Comparison of ENCODE assay signal across 38 cellular contexts in the genomic region with DNA sequence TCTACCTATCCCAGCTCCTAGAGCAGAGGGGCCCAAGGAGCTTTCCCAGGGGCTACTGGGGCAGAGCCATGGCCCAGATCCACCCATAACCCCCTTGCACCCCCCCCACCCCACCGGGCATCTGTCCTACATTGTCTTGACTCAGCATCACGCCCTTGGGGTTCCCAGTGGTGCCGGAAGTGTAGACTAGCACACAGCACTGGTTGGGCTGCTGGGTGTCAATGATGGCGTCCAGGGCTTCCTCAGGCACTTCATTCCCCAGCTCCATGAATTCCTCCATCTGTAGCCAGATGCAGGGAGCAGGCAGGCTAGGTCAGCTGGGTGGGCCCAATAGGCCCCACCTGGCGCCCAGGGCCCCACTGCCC. TPM values are rescaled to one million over a fixed set of nuclear protein-coding genes. Genes with fewer than 3 reads are reported as not detected.
"Had no signal": no experiment of that assay in that cellular context is flagged by ENCODE, and none has a peak within 500 bp of the region (broad histone marks: within the 10 kb centered on the region; RNA-seq: fewer than 3 reads in every experiment).

No MANE protein-coding gene starts in this region.

- H3K4me3 ChIP-seq: MG63, Peyer's patch had no signal

- H3K27ac Mint-ChIP-seq: activated B cell treated with CpG ODN at 0.5 μM for 24 hours; activated CD4-positive, alpha-beta memory T cell treated with anti-CD3 and anti-CD28 coated beads for 36 hours; activated naive CD4-positive, alpha-beta T cell treated with anti-CD3 and anti-CD28 coated beads, Interleukin-2, amount 10 ng/mL, durations not matched to agents 7 days and 5 days; activated naive CD8-positive, alpha-beta T cell; activated naive CD8-positive, alpha-beta T cell treated with anti-CD3 and anti-CD28 coated beads, Interleukin-2, amount 50 U/mL, for 24 hours; brain had no signal

- H3K27me3 Mint-ChIP-seq: activated CD4-positive, alpha-beta memory T cell treated with anti-CD3 and anti-CD28 coated beads for 36 hours; activated naive CD8-positive, alpha-beta T cell; activated naive CD8-positive, alpha-beta T cell treated with anti-CD3 and anti-CD28 coated beads, Interleukin-2, amount 50 U/mL, for 24 hours; brain had no signal

- H3K27me3 ChIP-seq: MG63, Peyer's patch had no signal

- H3K4me1 ChIP-seq: Peyer's patch had no signal

- H3K36me3 ChIP-seq: MG63, Peyer's patch had no signal

- H3K9me3 Mint-ChIP-seq: activated naive CD8-positive, alpha-beta T cell treated with anti-CD3 and anti-CD28 coated beads, Interleukin-2, amount 50 U/mL, for 24 hours; IgD-negative memory B cell had no signal

- H3K4me3 Mint-ChIP-seq: activated B cell treated with CpG ODN at 0.5 μM for 24 hours; activated CD4-positive, alpha-beta memory T cell treated with anti-CD3 and anti-CD28 coated beads for 36 hours; activated naive CD4-positive, alpha-beta T cell treated with anti-CD3 and anti-CD28 coated beads, Interleukin-2, amount 10 ng/mL, durations not matched to agents 7 days and 5 days; activated naive CD8-positive, alpha-beta T cell; activated naive CD8-positive, alpha-beta T cell treated with anti-CD3 and anti-CD28 coated beads, Interleukin-2, amount 50 U/mL, for 24 hours; brain; IgD-negative memory B cell; T-cell had no signal

- H3K36me3 Mint-ChIP-seq: activated CD4-positive, alpha-beta memory T cell treated with anti-CD3 and anti-CD28 coated beads for 36 hours; activated naive CD8-positive, alpha-beta T cell; brain; T-cell had no signal

- DNase-seq: activated B cell treated with CpG ODN at 0.5 μM for 24 hours; activated CD4-positive, alpha-beta memory T cell treated with anti-CD3 and anti-CD28 coated beads for 36 hours; activated CD4-positive, alpha-beta T cell treated with anti-CD3 and anti-CD28 coated beads for 4 hours; activated CD4-positive, alpha-beta T cell treated with anti-CD3 and anti-CD28 coated beads, Interleukin-2, amount 50 U/mL, for 1 hour; activated CD4-positive, CD25-positive, alpha-beta regulatory T cell treated with anti-CD3 and anti-CD28 coated beads, Interleukin-2, amount 50 U/mL, for 72 hours; activated effector memory CD4-positive, alpha-beta T cell treated with Interleukin-2 at 50 U/mL for 16 hours; activated naive CD4-positive, alpha-beta T cell treated with anti-CD3 and anti-CD28 coated beads, Interleukin-2, amount 10 ng/mL, durations not matched to agents 7 days and 5 days; activated naive CD8-positive, alpha-beta T cell treated with anti-CD3 and anti-CD28 coated beads, Interleukin-2, amount 50 U/mL, for 24 hours; activated T-cell treated with anti-CD3 and anti-CD28 coated beads, Interleukin-2, amount 50 U/mL, for 48 hours; anterior cingulate cortex; central memory CD4-positive, alpha-beta T cell; Kasumi-1; KBM-7; MG63; NCI-H1048; NCI-H1105 treated with DMSO at 0.1 percent for 48 hours; NCI-H1436; NCI-H1694; NCI-H1930; NCI-H345; NCI-H510A; NCI-H526; NCI-H748 treated with DMSO at 0.1 percent for 48 hours; NK-92 treated with Interleukin-12 subunit alpha and Interleukin-12 subunit beta, amount 100 ng/mL, for 24 hours; PC-3; RPMI8226; SIG-M5; T-cell; T-helper 2 cell; T-helper 9 cell had no signal

- H3K4me1 Mint-ChIP-seq: activated naive CD4-positive, alpha-beta T cell treated with anti-CD3 and anti-CD28 coated beads, Interleukin-2, amount 10 ng/mL, durations not matched to agents 7 days and 5 days; activated naive CD8-positive, alpha-beta T cell treated with anti-CD3 and anti-CD28 coated beads, Interleukin-2, amount 50 U/mL, for 24 hours; brain; T-cell had no signal

- ATAC-seq: activated naive CD8-positive, alpha-beta T cell treated with anti-CD3 and anti-CD28 coated beads, Interleukin-2, amount 50 U/mL, for 24 hours; PC-3; Right ventricle myocardium inferior; SK-N-SH treated with all-trans-retinoic acid at 6 μM for 48 hours; T-cell had no signal

- H3K9me3 ChIP-seq: MG63, Peyer's patch had no signal

- H3K27ac ChIP-seq: Peyer's patch, VCaP had no signal

RNA-seq across cellular contexts. Expression of gene ACSBG1, which starts 52.0 kb away (rescaled TPM):
- total RNA-seq: activated CD8-positive, alpha-beta memory T cell treated with anti-CD3 and anti-CD28 coated beads for 36 hours; Peyer's patch; T-cell had no signal
- polyA plus RNA-seq: IgD-negative memory B cell had no signal
